ENCODE assay signal across 17 cellular contexts in the genomic region with DNA sequence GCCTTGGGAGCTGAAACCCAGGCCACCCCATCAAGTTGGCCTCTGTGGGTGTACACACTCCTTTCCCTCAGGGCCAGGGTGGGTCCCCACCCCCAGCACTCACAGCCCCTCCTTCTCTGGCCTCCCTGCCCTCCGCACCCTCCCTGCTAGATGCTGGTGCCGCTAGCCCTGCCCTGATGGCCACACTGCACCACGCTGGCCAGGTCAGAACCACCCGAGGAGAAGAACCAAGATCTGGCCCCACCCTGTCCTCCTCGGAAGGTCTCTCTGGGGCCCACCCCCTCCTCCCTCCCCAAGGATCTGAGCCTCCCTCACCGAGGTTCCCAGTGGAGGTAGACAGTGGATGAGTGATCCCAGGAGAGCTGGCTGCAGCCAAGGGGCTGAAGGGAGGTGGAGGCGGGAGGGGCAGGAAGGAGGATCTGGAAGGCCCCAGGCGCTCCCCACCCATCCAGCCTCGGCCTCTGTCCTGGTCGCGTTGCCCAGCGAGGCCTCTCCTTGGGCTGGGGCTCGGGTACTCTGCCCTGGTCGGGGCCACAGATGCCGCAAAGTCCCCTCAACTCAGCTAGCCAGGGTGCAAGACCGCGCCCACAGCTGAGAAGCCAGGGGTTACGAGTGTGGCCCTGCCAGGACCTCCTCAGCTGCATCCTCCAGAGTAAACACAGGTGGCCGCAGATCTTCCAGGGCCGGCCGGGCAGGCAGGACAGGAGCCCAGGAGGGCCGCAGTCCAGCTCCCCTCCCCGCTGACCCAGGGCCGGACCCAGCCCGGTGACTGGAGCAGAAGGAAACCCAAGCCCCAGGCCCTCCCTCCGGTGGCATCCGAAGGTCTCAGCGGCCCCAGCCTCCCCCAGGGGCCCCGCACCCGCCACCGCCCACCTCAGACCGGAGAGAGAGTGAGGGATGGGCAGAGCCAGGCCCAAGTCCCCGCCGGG. TPM values are rescaled to one million over a fixed set of nuclear protein-coding genes. Genes with fewer than 3 reads are reported as not detected.
A peak's percentile ranks its signal among the peaks of the same experiment; 100 is the strongest.
DNase-seq lines count a peak whose midpoint lies in the region; ATAC-seq and TF ChIP-seq lines count a peak whose summit lies in the region.
"Had no signal": no experiment of that assay in that cellular context is flagged by ENCODE, and none has a peak within 500 bp of the region (broad histone marks: within the 10 kb centered on the region; RNA-seq: fewer than 3 reads in every experiment).

No MANE protein-coding gene starts in this region.

- H3K79me1 ChIP-seq in IMR-90 (ENCODE audit: low read depth in 1 of 2, low read length in 2 of 2): peaks cover 7 to 35% of the 10 kb centered on the region in 2 experiments; a peak in 3 of 4 replicates

- H3K23ac ChIP-seq in IMR-90 (ENCODE audit: low read depth, low read length): no peak overlapping the region; the same call in 1 of the 2 replicates

- peak; percentile 5; the same call in 1 of the 2 replicates for ATAC-seq in IMR-90 (ENCODE audit: low read depth)
- ATAC-seq in esophagus mucosa: no peak
- ATAC-seq: natural killer cell treated with Interleukin-12 subunit alpha and Interleukin-12 subunit beta and Interleukin-15 and Interleukin-18, amount 100 ng/mL, for 72 hours had no signal

- H3K36me3 Mint-ChIP-seq in osteocyte (ENCODE audit: unreplicated experiment): peaks cover 6% of the 10 kb centered on the region

- H4K5ac ChIP-seq in IMR-90 (ENCODE audit: low read depth, low read length): peak overlapping the region; percentile 10; the same call in 1 of the 2 replicates

- H3K36me3 ChIP-seq in IMR-90 (ENCODE audit: control insufficient read depth, insufficient read depth, low read length) (peaks cover 2% of the 10 kb centered on the region), fibroblast of lung (ENCODE audit: control insufficient read depth, insufficient read depth, low read length) (peaks cover 7% of the 10 kb centered on the region)

- no peaks in the 10 kb centered on the region for H4K20me1 ChIP-seq in IMR-90 (ENCODE audit: insufficient read depth, low read length)
- no peaks in the 10 kb centered on the region for H4K20me1 ChIP-seq in fibroblast of lung (ENCODE audit: control insufficient read depth, extremely low read depth, insufficient read depth, low read length)

- H3K27ac ChIP-seq in C4-2B: peak overlapping the region; percentile 100
- H3K27ac ChIP-seq in IMR-90 (ENCODE audit: insufficient read depth, low read length): no peak overlapping the region
- H3K27ac ChIP-seq in fibroblast of lung (ENCODE audit: insufficient read depth, low read length): no peak overlapping the region
- H3K27ac ChIP-seq: SJSA1 had no signal

- WGBS in IMR-90 (ENCODE audit: extremely low coverage in 2 of 2, insufficient read length in 1 of 2), 2 experiments: 52% methylated on average over 22 of the region's 34 CpGs; no CpG with 5 or more reads in 1 of the 2 experiments

- no peak overlapping the region for H3K4me3 ChIP-seq in IMR-90 (ENCODE audit: insufficient read depth, low read depth, low read length)
- no peak overlapping the region for H3K4me3 ChIP-seq in fibroblast of lung (replicated peaks in 1 of 4; ENCODE audit: control extremely low read depth in 1 of 4, insufficient read depth in 1 of 4, low read depth in 3 of 4, low read length in 4 of 4)
- H3K4me3 ChIP-seq: SJSA1, smooth muscle cell had no signal

- no peak overlapping the region for H3K4me3 Mint-ChIP-seq in osteocyte (ENCODE audit: unreplicated experiment)
- H3K4me3 Mint-ChIP-seq: activated naive CD8-positive, alpha-beta T cell treated with anti-CD3 and anti-CD28 coated beads for 36 hours; activated T-cell treated with anti-CD3 and anti-CD28 coated beads, Interleukin-2, amount 50 U/mL, for 72 hours; natural killer cell treated with Interleukin-12 subunit alpha and Interleukin-12 subunit beta and Interleukin-15 and Interleukin-18, amount 100 ng/mL, for 72 hours had no signal

- H3K9me3 ChIP-seq in IMR-90 (ENCODE audit: control insufficient read depth, insufficient read depth, low read length) (peaks cover 3% of the 10 kb centered on the region), fibroblast of lung (ENCODE audit: control insufficient read depth, insufficient read depth, low read depth, low read length) (no peaks in the 10 kb centered on the region)

- H3K9ac ChIP-seq in IMR-90 (ENCODE audit: low read depth, low read length): no peak overlapping the region
- H3K9ac ChIP-seq in fibroblast of lung (ENCODE audit: insufficient read depth, low read length): peak overlapping the region; percentile 2

- peak overlapping the region; percentile 37; the same call in 1 of the 2 replicates for H4K91ac ChIP-seq in IMR-90 (ENCODE audit: insufficient read depth, low read depth, low read length)

- intact Hi-C loops in IMR-90 (cut with micrococcal nuclease): loop anchor here (1.0 kb wide), 1 partner anchor 26 kb away; no protein-coding TSS in a partner anchor

- no peaks in the 10 kb centered on the region for H3K9me1 ChIP-seq in IMR-90 (ENCODE audit: insufficient read depth, low read length)

- H2BK5ac ChIP-seq in IMR-90 (ENCODE audit: low read depth, low read length, poor library complexity, severe bottlenecking): peak overlapping the region; percentile 2

- peaks cover 20% of the 10 kb centered on the region for H3K4me1 ChIP-seq in IMR-90 (ENCODE audit: control insufficient read depth, insufficient read depth, low read length)
- H3K4me1 ChIP-seq in fibroblast of lung (ENCODE audit: control insufficient read depth, extremely low read depth, insufficient read depth, low read length): peaks cover 6% of the 10 kb centered on the region

- H2BK15ac ChIP-seq in IMR-90 (ENCODE audit: low read depth, low read length): no peak overlapping the region

- no TSS peak for BruUV-seq in IMR-90 (replicated peaks; lab: Mats Ljungman, UMichigan)

- H3K9me3 Mint-ChIP-seq in osteocyte (ENCODE audit: unreplicated experiment): no peaks in the 10 kb centered on the region
- H3K9me3 Mint-ChIP-seq: activated naive CD8-positive, alpha-beta T cell treated with anti-CD3 and anti-CD28 coated beads for 36 hours; natural killer cell treated with Interleukin-12 subunit alpha and Interleukin-12 subunit beta and Interleukin-15 and Interleukin-18, amount 100 ng/mL, for 72 hours had no signal

- no peaks in the 10 kb centered on the region for H3K27me3 Mint-ChIP-seq in osteocyte (ENCODE audit: unreplicated experiment)
- H3K27me3 Mint-ChIP-seq: activated naive CD8-positive, alpha-beta T cell treated with anti-CD3 and anti-CD28 coated beads for 36 hours; natural killer cell treated with Interleukin-12 subunit alpha and Interleukin-12 subunit beta and Interleukin-15 and Interleukin-18, amount 100 ng/mL, for 72 hours had no signal

- H3K18ac ChIP-seq in IMR-90 (ENCODE audit: low read depth, low read length): no peak overlapping the region

- H2AK5ac ChIP-seq in IMR-90 (ENCODE audit: low read depth, low read length): peak overlapping the region; percentile 72; the same call in 1 of the 2 replicates

- TF ChIP-seq RAD21 in IMR-90 (IDR thresholded peaks at IDR 0.05; ENCODE audit: low read length): no peak

- no peak overlapping the region for H3K56ac ChIP-seq in IMR-90 (ENCODE audit: extremely low read depth, insufficient read depth, low read length)

- dilution Hi-C loops in IMR-90 (cut with HindIII; ENCODE audit: low sequenced_read_pairs, unreplicated experiment): no loop called here

- TF ChIP-seq POLR2A in IMR-90 (IDR thresholded peaks at IDR 0.05; ENCODE audit: low read depth, low read length): no peak

- H3K79me2 ChIP-seq in fibroblast of lung (ENCODE audit: control insufficient read depth, insufficient read depth, low read length): peaks cover 15% of the 10 kb centered on the region

- no peak for DNase-seq in IMR-90
- no peak for DNase-seq in fibroblast of lung (ENCODE audit: low read depth in 2 of 2)
- no peak for DNase-seq in osteocyte (ENCODE audit: extremely low spot score, unreplicated experiment)
- DNase-seq in COLO829 (ENCODE audit: low spot score): no peak
- no peak for DNase-seq in NK-92 (lab: John Stamatoyannopoulos, UW; ENCODE audit: unreplicated experiment)
- DNase-seq: activated naive CD8-positive, alpha-beta T cell treated with anti-CD3 and anti-CD28 coated beads for 36 hours; activated T-cell treated with anti-CD3 and anti-CD28 coated beads, Interleukin-2, amount 50 U/mL, for 72 hours; stimulated activated CD4-positive, alpha-beta T cell treated with anti-CD3 and anti-CD28 coated beads, Interleukin-4, amount 100 ng/mL, for 24 hours; substantia nigra had no signal

- H3K27me3 ChIP-seq in IMR-90 (ENCODE audit: control insufficient read depth, insufficient read depth, low read length) (no peaks in the 10 kb centered on the region), fibroblast of lung (ENCODE audit: control insufficient read depth, insufficient read depth, low read length) (no peaks in the 10 kb centered on the region)
- H3K27me3 ChIP-seq: SJSA1 had no signal

- peak overlapping the region; percentile 65 for H2AFZ ChIP-seq in IMR-90 (replicated peaks; ENCODE audit: low read length, poor library complexity)
- H2AFZ ChIP-seq in fibroblast of lung (ENCODE audit: low read length): no peak overlapping the region

- no peak overlapping the region for H3K4me2 ChIP-seq in IMR-90 (ENCODE audit: low read depth, low read length)
- peak overlapping the region; percentile 5 for H3K4me2 ChIP-seq in fibroblast of lung (ENCODE audit: extremely low read depth, insufficient read depth, low read length)
- H3K4me2 ChIP-seq: smooth muscle cell had no signal

- in situ Hi-C loops in IMR-90 (cut with MboI; ENCODE audit: low sequenced_read_pairs): no loop called here

- no peak overlapping the region for H3K14ac ChIP-seq in IMR-90 (replicated peaks; ENCODE audit: low read depth, low read length)

- TF ChIP-seq CTCF in C4-2B (conservative IDR thresholded peaks at IDR 0.05) (no peak), IMR-90 (conservative IDR thresholded peaks at IDR 0.05; ENCODE audit: low read depth, low read length) (no peak), fibroblast of lung (conservative IDR thresholded peaks at IDR 0.05 in 1 of 2, IDR thresholded peaks at IDR 0.05 in 1 of 2; ENCODE audit: low read depth in 1 of 2, low read length in 2 of 2) (no peak), osteocyte (IDR thresholded peaks at IDR 0.05) (no peak)

- peak overlapping the region; percentile 89 for H2AK9ac ChIP-seq in IMR-90 (replicated peaks; ENCODE audit: low read depth, low read length, poor library complexity)

- H3K4me1 Mint-ChIP-seq in osteocyte (ENCODE audit: unreplicated experiment): peaks cover 36% of the 10 kb centered on the region

- H3K27ac Mint-ChIP-seq in osteocyte (ENCODE audit: unreplicated experiment): peak overlapping the region; percentile 47
- H3K27ac Mint-ChIP-seq: activated naive CD8-positive, alpha-beta T cell treated with anti-CD3 and anti-CD28 coated beads for 36 hours; activated T-cell treated with anti-CD3 and anti-CD28 coated beads, Interleukin-2, amount 50 U/mL, for 72 hours; natural killer cell treated with Interleukin-12 subunit alpha and Interleukin-12 subunit beta and Interleukin-15 and Interleukin-18, amount 100 ng/mL, for 72 hours had no signal

- 0 out of 2 replicates have a peak overlapping the region, but pooled peaks have one; percentile 23 for H2BK120ac ChIP-seq in IMR-90 (ENCODE audit: low read depth, low read length)

- no peak overlapping the region for H2BK20ac ChIP-seq in IMR-90 (ENCODE audit: low read depth, low read length)

- CTCF ChIA-PET in IMR-90 (lab: Yijun Ruan, JAX): no interaction called here

- H4K8ac ChIP-seq in IMR-90 (ENCODE audit: low read depth in 2 of 2, low read length in 2 of 2): peak overlapping the region in 1 of 2 experiments; percentile 53; a peak in 3 of 4 replicates

- peak overlapping the region; percentile 60 for H3K4ac ChIP-seq in IMR-90 (ENCODE audit: low read depth, low read length)

- POLR2A ChIA-PET in IMR-90 (lab: Charles Lee; ENCODE audit: unreplicated experiment): no interaction called here

RNA-seq across cellular contexts. Expression of gene B3GALT6, which starts 5.2 kb away (rescaled TPM):
- 12.2 and 18.3 TPM in 2 replicates for total RNA-seq in IMR-90 (2012; rRNA removed)
- 23.0 and 29.2 TPM in 2 replicates for polyA plus RNA-seq in IMR-90 (2012; rRNA removed)
- polyA plus RNA-seq in IMR-90 (2012; cell fraction: cytosol; rRNA removed): 24.3 and 37.0 TPM in 2 replicates
- polyA plus RNA-seq in IMR-90 (2012; cell fraction: nucleus; rRNA removed; ENCODE audit: low replicate concordance): 10.2 and 16.5 TPM in 2 replicates
- total RNA-seq in fibroblast of lung: 19.3 and 19.5 TPM in 2 replicates
- polyA plus RNA-seq in fibroblast of lung: 15.7 and 17.9 TPM in 2 replicates
- 20.9 and 21.0 TPM in 2 replicates for polyA plus RNA-seq in fibroblast of lung (2012)
- 6.5 and 12.0 TPM in 2 replicates for polyA minus RNA-seq in fibroblast of lung (ENCODE audit: low replicate concordance)
- 38.6 and 39.8 TPM in 2 replicates for total RNA-seq in osteocyte
- total RNA-seq in esophagus mucosa: 8.4 TPM

RNA-seq across cellular contexts. Expression of gene SDF4, which starts 5.4 kb away (rescaled TPM):
- 57.0 and 69.4 TPM in 2 replicates for total RNA-seq in IMR-90 (2012; rRNA removed)
- polyA plus RNA-seq in IMR-90 (2012; rRNA removed): 250 and 252 TPM in 2 replicates
- 292 and 384 TPM in 2 replicates for polyA plus RNA-seq in IMR-90 (2012; cell fraction: cytosol; rRNA removed)
- 224 and 287 TPM in 2 replicates for polyA plus RNA-seq in IMR-90 (2012; cell fraction: nucleus; rRNA removed; ENCODE audit: low replicate concordance)
- 81.9 and 127 TPM in 2 replicates for total RNA-seq in fibroblast of lung
- 133 and 180 TPM in 2 replicates for polyA plus RNA-seq in fibroblast of lung
- 157 and 221 TPM in 2 replicates for polyA plus RNA-seq in fibroblast of lung (2012)
- polyA minus RNA-seq in fibroblast of lung (ENCODE audit: low replicate concordance): 90.8 and 94.6 TPM in 2 replicates
- total RNA-seq in osteocyte: 196 and 200 TPM in 2 replicates
- total RNA-seq in esophagus mucosa: 69.9 TPM

RNA-seq across cellular contexts. Expression of gene C1QTNF12, which starts 9.3 kb away (rescaled TPM):
- total RNA-seq in IMR-90 (2012; rRNA removed) (0.36 TPM in 1 of 2 replicates, not detected in the other), fibroblast of lung (1.0 and 4.1 TPM in 2 replicates), osteocyte (3.6 and 3.8 TPM in 2 replicates), esophagus mucosa (3.9 TPM)
- polyA plus RNA-seq in IMR-90 (2012; rRNA removed) (1.1 and 2.6 TPM in 2 replicates), fibroblast of lung (0.27 and 0.60 TPM in 2 replicates)
- 0.65 and 0.84 TPM in 2 replicates for polyA plus RNA-seq in IMR-90 (2012; cell fraction: cytosol; rRNA removed)
- 8.4 and 27.4 TPM in 2 replicates for polyA plus RNA-seq in IMR-90 (2012; cell fraction: nucleus; rRNA removed; ENCODE audit: low replicate concordance)
- polyA plus RNA-seq in fibroblast of lung (2012): 1.1 and 3.0 TPM in 2 replicates
- polyA minus RNA-seq in fibroblast of lung (ENCODE audit: low replicate concordance): 0.59 TPM in 1 of 2 replicates, not detected in the other

RNA-seq across cellular contexts. Expression of gene TNFRSF4, which starts 23.3 kb away (rescaled TPM):
- total RNA-seq in IMR-90 (2012; rRNA removed) (not detected in 2 replicates), fibroblast of lung (under 0.01 and 0.17 TPM in 2 replicates), osteocyte (0.19 TPM in 1 of 2 replicates, not detected in the other), esophagus mucosa (0.36 TPM)
- polyA plus RNA-seq in IMR-90 (2012; rRNA removed) (0.15 and 0.44 TPM in 2 replicates), fibroblast of lung (0.05 TPM in 1 of 2 replicates, not detected in the other)
- polyA plus RNA-seq in IMR-90 (2012; cell fraction: cytosol; rRNA removed): 0.23 and 0.40 TPM in 2 replicates
- polyA plus RNA-seq in IMR-90 (2012; cell fraction: nucleus; rRNA removed; ENCODE audit: low replicate concordance): 0.63 and 1.3 TPM in 2 replicates
- 0.10 and 0.33 TPM in 2 replicates for polyA plus RNA-seq in fibroblast of lung (2012)
- polyA minus RNA-seq in fibroblast of lung (ENCODE audit: low replicate concordance): not detected in 2 replicates
- total RNA-seq: SJSA1, smooth muscle cell had no signal
- polyA plus RNA-seq: smooth muscle cell had no signal

RNA-seq across cellular contexts. Expression of gene TNFRSF18, which starts 30.8 kb away (rescaled TPM):
- total RNA-seq in IMR-90 (2012; rRNA removed) (0.18 TPM in 1 of 2 replicates, not detected in the other), fibroblast of lung (0.77 and 1.3 TPM in 2 replicates), osteocyte (not detected in 2 replicates), esophagus mucosa (16.3 TPM)
- polyA plus RNA-seq in IMR-90 (2012; rRNA removed) (1.0 and 1.2 TPM in 2 replicates), fibroblast of lung (0.10 TPM in 1 of 2 replicates, not detected in the other)
- polyA plus RNA-seq in IMR-90 (2012; cell fraction: cytosol; rRNA removed): 0.23 and 0.65 TPM in 2 replicates
- polyA plus RNA-seq in IMR-90 (2012; cell fraction: nucleus; rRNA removed; ENCODE audit: low replicate concordance): 4.4 and 10.1 TPM in 2 replicates
- 0.10 and 0.41 TPM in 2 replicates for polyA plus RNA-seq in fibroblast of lung (2012)
- not detected in 2 replicates for polyA minus RNA-seq in fibroblast of lung (ENCODE audit: low replicate concordance)
- total RNA-seq: LHCN-M2, OCI-LY7, pulmonary artery endothelial cell, SJSA1 had no signal
